ENCODE assay signal across 15 cellular contexts in genomic region chr7:66335318-66335717, GRCh38.
"Had no signal": no experiment of that assay in that cellular context is flagged by ENCODE, and none has a peak within 500 bp of the region (broad histone marks: within the 10 kb centered on the region; RNA-seq: fewer than 3 reads in every experiment).

No MANE protein-coding gene starts in this region.

- DNase-seq: effector memory CD4-positive, alpha-beta T cell; erythroblast; foreskin melanocyte; glutamatergic neuron; kidney; mucosa of descending colon; naive B cell; right lobe of liver; small intestine; stimulated activated CD4-positive, alpha-beta T cell treated with anti-CD3 and anti-CD28 coated beads, Interleukin-15, amount 100 ng/mL, for 24 hours; stimulated activated CD4-positive, alpha-beta T cell treated with anti-CD3 and anti-CD28 coated beads, Interleukin-2, amount 100 ng/mL, for 48 hours; stimulated activated naive B cell treated with anti-CD40 and anti-IgM and Interleukin-4, amounts not matched to agents 10 μg/mL and 1 μg/mL and 100 μg/mL, for 72 hours; upper lobe of left lung had no signal

- ATAC-seq: left lobe of liver; mucosa of descending colon; natural killer cell treated with Interleukin-12 subunit alpha and Interleukin-12 subunit beta and Interleukin-15 and Interleukin-18, amount 100 ng/mL, for 72 hours; right lobe of liver; stimulated activated naive B cell treated with anti-CD40 and anti-IgM and Interleukin-4, amounts not matched to agents 10 μg/mL and 1 μg/mL and 100 μg/mL, for 72 hours had no signal
